1 cellular context compared by ENCODE assay signal in the genomic region with DNA sequence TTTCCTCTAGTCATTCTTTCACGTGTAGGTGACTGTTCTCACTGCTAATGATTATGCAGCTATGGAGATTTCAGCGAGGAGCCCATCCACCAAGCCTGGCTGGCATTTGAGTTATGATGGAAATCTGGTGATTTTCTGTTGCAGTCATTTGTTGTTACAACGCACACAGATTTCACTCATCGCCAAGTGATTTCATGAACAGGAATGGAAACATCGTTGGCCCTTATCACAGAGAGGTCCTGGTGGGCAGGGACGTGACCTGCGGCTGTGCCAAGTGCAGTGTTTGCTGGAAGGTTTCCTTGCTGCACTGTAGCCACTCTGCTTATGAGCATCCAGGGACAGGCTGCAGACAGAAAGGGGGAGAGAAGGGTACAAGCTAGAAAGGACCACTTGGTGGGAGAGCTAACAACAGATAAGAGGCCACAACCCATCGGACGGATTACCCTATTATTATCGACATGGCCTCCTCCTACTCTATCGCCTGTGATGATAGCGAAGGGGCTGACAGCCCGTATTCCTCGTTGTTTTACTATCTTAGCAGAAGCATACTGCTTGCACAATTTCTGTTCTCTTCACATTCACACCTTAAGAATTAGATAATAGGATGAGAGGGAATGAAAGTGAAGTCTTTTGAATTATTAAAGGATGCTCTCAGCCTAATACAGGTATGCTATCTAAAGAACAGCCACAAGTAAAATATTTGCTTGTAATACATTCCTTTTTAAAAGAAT.
TF ChIP-seq lines count a peak whose summit lies in the region.

No MANE protein-coding gene starts in this region.

TF ChIP-seq in WTC11, 78 proteins besides CTCF, POLR2A, EP300 and RAD21 (continued from another document):
- TF ChIP-seq AR (CRISPR knock-in tag; IDR thresholded peaks at IDR 0.05) (no peak), GTF2I (CRISPR knock-in tag; conservative IDR thresholded peaks at IDR 0.05) (no peak), CREM (CRISPR knock-in tag; IDR thresholded peaks at IDR 0.05) (no peak), ZNF671 (CRISPR knock-in tag; IDR thresholded peaks at IDR 0.05) (no peak), FOXJ3 (CRISPR knock-in tag; IDR thresholded peaks at IDR 0.05; ENCODE audit: borderline replicate concordance) (no peak), ZBTB21 (CRISPR knock-in tag; IDR thresholded peaks at IDR 0.05; ENCODE audit: borderline replicate concordance) (no peak), MLX (CRISPR knock-in tag; IDR thresholded peaks at IDR 0.05) (no peak), ATF2 (CRISPR knock-in tag; IDR thresholded peaks at IDR 0.05; ENCODE audit: borderline replicate concordance, low read depth) (no peak), ESRRA (CRISPR knock-in tag; IDR thresholded peaks at IDR 0.05; ENCODE audit: borderline replicate concordance) (no peak), NFE2L1 (CRISPR knock-in tag; IDR thresholded peaks at IDR 0.05) (no peak), TCF7 (CRISPR knock-in tag; IDR thresholded peaks at IDR 0.05; ENCODE audit: low read depth) (no peak)
- TF ChIP-seq, protein P1, sequence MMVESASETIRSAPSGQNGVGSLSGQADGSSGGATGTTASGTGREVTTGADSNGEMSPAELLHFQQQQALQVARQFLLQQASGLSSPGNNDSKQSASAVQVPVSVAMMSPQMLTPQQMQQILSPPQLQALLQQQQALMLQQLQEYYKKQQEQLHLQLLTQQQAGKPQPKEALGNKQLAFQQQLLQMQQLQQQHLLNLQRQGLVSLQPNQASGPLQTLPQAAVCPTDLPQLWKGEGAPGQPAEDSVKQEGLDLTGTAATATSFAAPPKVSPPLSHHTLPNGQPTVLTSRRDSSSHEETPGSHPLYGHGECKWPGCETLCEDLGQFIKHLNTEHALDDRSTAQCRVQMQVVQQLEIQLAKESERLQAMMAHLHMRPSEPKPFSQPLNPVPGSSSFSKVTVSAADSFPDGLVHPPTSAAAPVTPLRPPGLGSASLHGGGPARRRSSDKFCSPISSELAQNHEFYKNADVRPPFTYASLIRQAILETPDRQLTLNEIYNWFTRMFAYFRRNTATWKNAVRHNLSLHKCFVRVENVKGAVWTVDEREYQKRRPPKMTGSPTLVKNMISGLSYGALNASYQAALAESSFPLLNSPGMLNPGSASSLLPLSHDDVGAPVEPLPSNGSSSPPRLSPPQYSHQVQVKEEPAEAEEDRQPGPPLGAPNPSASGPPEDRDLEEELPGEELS (CRISPR knock-in tag; IDR thresholded peaks at IDR 0.05) = no peak
